1 cellular context compared by ENCODE assay signal in genomic region chr1:18907021-18907913, GRCh38.
TF ChIP-seq lines count a peak whose summit lies in the region.

No MANE protein-coding gene starts in this region.

TF ChIP-seq in K562, 482 proteins besides CTCF, POLR2A, EP300 and RAD21 (continued from another document and continues in another):
- TF ChIP-seq THRB (CRISPR knock-in tag; conservative IDR thresholded peaks at IDR 0.05) (no peak), MECOM (CRISPR knock-in tag; IDR thresholded peaks at IDR 0.05) (no peak), RBM22 (IDR thresholded peaks at IDR 0.05; ENCODE audit: low read depth, low read length, poor library complexity, severe bottlenecking) (no peak), AFF1 (IDR thresholded peaks at IDR 0.05; ENCODE audit: low read depth in 1 of 2, partially characterized antibody in 2 of 2) (no peak), NBN (IDR thresholded peaks at IDR 0.05; ENCODE audit: low read depth) (0 out of 2 replicates have a peak, but pooled peaks have one; percentile 34), ZNF324 (CRISPR knock-in tag; IDR thresholded peaks at IDR 0.05) (no peak), TFAM (CRISPR knock-in tag; conservative IDR thresholded peaks at IDR 0.05) (no peak), ZNF224 (CRISPR knock-in tag; IDR thresholded peaks at IDR 0.05) (no peak), ZBTB8A (IDR thresholded peaks at IDR 0.05; ENCODE audit: partially characterized antibody) (no peak), POLR2AphosphoS5 (IDR thresholded peaks at IDR 0.05; ENCODE audit: control insufficient read depth, insufficient read depth, low read depth, low read length) (0 out of 2 replicates have a peak, but pooled peaks have one; percentile 3), GTF2A2 (tag; IDR thresholded peaks at IDR 0.05) (no peak), VEZF1 (CRISPR knock-in tag; IDR thresholded peaks at IDR 0.05) (peak; percentile 47), MNT (conservative IDR thresholded peaks at IDR 0.05) (peak in 1 of 2 experiments; percentile 58; a peak in 2 of 4 replicates), MITF (IDR thresholded peaks at IDR 0.05) (no peak), ZNF507 (tag; conservative IDR thresholded peaks at IDR 0.05) (no peak), NFIC (IDR thresholded peaks at IDR 0.05) (peak; percentile 58), HDAC1 (IDR thresholded peaks at IDR 0.05) (peak in 1 of 2 experiments; percentile 24; a peak in 1 of 4 replicates), FOXJ2 (tag; IDR thresholded peaks at IDR 0.05) (no peak), ZNF316 (IDR thresholded peaks at IDR 0.05) (no peak), ZMIZ1 (IDR thresholded peaks at IDR 0.05; ENCODE audit: low read depth in 2 of 2, low read length in 2 of 2) (no peak), E2F5 (CRISPR knock-in tag; IDR thresholded peaks at IDR 0.05) (no peak), FOXK1 (CRISPR knock-in tag; IDR thresholded peaks at IDR 0.05; ENCODE audit: borderline replicate concordance) (no peak), PRMT5 (CRISPR knock-in tag; IDR thresholded peaks at IDR 0.05) (no peak), TOE1 (IDR thresholded peaks at IDR 0.05; ENCODE audit: borderline replicate concordance) (no peak), TOE1 (CRISPR knock-in tag; IDR thresholded peaks at IDR 0.05; ENCODE audit: borderline replicate concordance, low read depth) (no peak), CAMTA2 (CRISPR knock-in tag; conservative IDR thresholded peaks at IDR 0.05) (peak; percentile 68; the same call in 1 of the 2 replicates), SMARCA5 (IDR thresholded peaks at IDR 0.05) (peak; percentile 71; the same call in 1 of the 2 replicates), YBX1 (IDR thresholded peaks at IDR 0.05) (no peak), HCFC1 (IDR thresholded peaks at IDR 0.05; ENCODE audit: low read depth, low read length) (no peak; the same call in 1 of the 2 replicates), ZNF695 (CRISPR knock-in tag; IDR thresholded peaks at IDR 0.05) (0 out of 2 replicates have a peak, but pooled peaks have one; percentile 31), NR2F6 (CRISPR knock-in tag; IDR thresholded peaks at IDR 0.05) (no peak), SMAD4 (CRISPR knock-in tag; conservative IDR thresholded peaks at IDR 0.05) (peak; percentile 78), HSF4 (CRISPR knock-in tag; IDR thresholded peaks at IDR 0.05; ENCODE audit: borderline replicate concordance) (no peak), ZNF217 (CRISPR knock-in tag; IDR thresholded peaks at IDR 0.05) (no peak), HBP1 (CRISPR knock-in tag; IDR thresholded peaks at IDR 0.05) (no peak), GTF2F1 (IDR thresholded peaks at IDR 0.05; ENCODE audit: low read depth, low read length) (no peak), ZBTB7A (IDR thresholded peaks at IDR 0.05; ENCODE audit: borderline replicate concordance, control insufficient read depth, low read depth, low read length) (peak; percentile 19; the same call in 1 of the 2 replicates), SRSF9 (IDR thresholded peaks at IDR 0.05; ENCODE audit: borderline replicate concordance, low read depth, low read length) (no peak), SNIP1 (IDR thresholded peaks at IDR 0.05; ENCODE audit: low read depth) (no peak), HDAC2 (IDR thresholded peaks at IDR 0.05) (peak; percentile 64), CBX3 (IDR thresholded peaks at IDR 0.05; ENCODE audit: borderline replicate concordance in 1 of 2, low read length in 2 of 2) (peak in 1 of 2 experiments; percentile 54; a peak in 1 of 3 replicates), ZBTB5 (IDR thresholded peaks at IDR 0.05) (no peak), ZNF766 (CRISPR knock-in tag; conservative IDR thresholded peaks at IDR 0.05) (0 out of 2 replicates have a peak, but pooled peaks have one; percentile 42), RCOR1 (IDR thresholded peaks at IDR 0.05; ENCODE audit: borderline replicate concordance in 1 of 2, low read depth in 2 of 2, low read length in 2 of 2) (0 out of 4 replicates have a peak, but pooled peaks of 1 of the 2 experiments have one; percentile 45), RFX1 (IDR thresholded peaks at IDR 0.05) (no peak), KLF10 (CRISPR knock-in tag; IDR thresholded peaks at IDR 0.05) (no peak)
